20 cellular contexts compared by ENCODE assay signal in the genomic region with DNA sequence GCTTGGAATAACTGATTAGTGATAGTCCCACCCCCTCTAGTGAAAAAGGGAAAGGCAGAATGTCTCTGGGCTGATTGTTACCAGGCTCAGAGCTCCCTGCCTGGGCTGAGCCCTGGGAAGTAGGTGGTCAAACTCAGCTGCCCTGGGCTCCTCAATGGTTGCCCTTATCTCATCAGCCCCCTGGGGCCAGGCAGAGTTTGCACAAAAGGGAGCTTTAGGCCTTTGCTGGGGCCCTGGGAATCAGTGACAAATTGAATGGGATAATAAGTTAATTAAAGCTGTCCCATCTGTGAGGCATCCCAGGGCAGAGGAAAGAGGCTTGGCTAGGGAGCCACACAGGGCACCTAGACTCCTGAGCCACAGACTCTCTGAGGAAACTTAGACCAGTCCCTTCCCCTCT.
"Had no signal": no experiment of that assay in that cellular context is flagged by ENCODE, and none has a peak within 500 bp of the region (broad histone marks: within the 10 kb centered on the region; RNA-seq: fewer than 3 reads in every experiment).

No MANE protein-coding gene starts in this region.

- ATAC-seq: gastrocnemius medialis; heart right ventricle; naive thymus-derived CD4-positive, alpha-beta T cell; right lobe of liver; stimulated activated effector memory CD8-positive, alpha-beta T cell treated with anti-CD3 and anti-CD28 coated beads, Interleukin-12 subunit alpha, Interleukin-12 subunit beta, amount 100 ng/mL, for 72 hours; stimulated activated naive CD8-positive, alpha-beta T cell treated with anti-CD3 and anti-CD28 coated beads, Interleukin-15, Interleukin-2, amounts not matched to agents 100 U/mL and 50 U/mL, for 24 hours had no signal

- H3K9ac ChIP-seq: parathyroid adenoma had no signal

- H3K9me3 Mint-ChIP-seq: naive thymus-derived CD4-positive, alpha-beta T cell; neural crest cell; stimulated activated effector memory CD8-positive, alpha-beta T cell treated with anti-CD3 and anti-CD28 coated beads, Interleukin-12 subunit alpha, Interleukin-12 subunit beta, amount 100 ng/mL, for 72 hours; type B pancreatic cell had no signal

- H3K9me3 ChIP-seq: esophagus muscularis mucosa, gastrocnemius medialis, heart right ventricle, prostate gland, right lobe of liver, suprapubic skin, thyroid gland had no signal

- H3K4me1 Mint-ChIP-seq: stimulated activated effector memory CD8-positive, alpha-beta T cell treated with anti-CD3 and anti-CD28 coated beads, Interleukin-12 subunit alpha, Interleukin-12 subunit beta, amount 100 ng/mL, for 72 hours had no signal

- H3K4me1 ChIP-seq: gastrocnemius medialis, prostate gland, right lobe of liver, suprapubic skin, thyroid gland had no signal

- H3K79me2 ChIP-seq: parathyroid adenoma had no signal

- H3K27me3 ChIP-seq: esophagus muscularis mucosa, gastrocnemius medialis, right lobe of liver, suprapubic skin, thyroid gland had no signal

- H3K27ac Mint-ChIP-seq: naive thymus-derived CD4-positive, alpha-beta T cell; stimulated activated effector memory CD8-positive, alpha-beta T cell treated with anti-CD3 and anti-CD28 coated beads, Interleukin-12 subunit alpha, Interleukin-12 subunit beta, amount 100 ng/mL, for 72 hours; type B pancreatic cell had no signal

- H3K4me3 Mint-ChIP-seq: naive thymus-derived CD4-positive, alpha-beta T cell; neural crest cell; stimulated activated effector memory CD8-positive, alpha-beta T cell treated with anti-CD3 and anti-CD28 coated beads, Interleukin-12 subunit alpha, Interleukin-12 subunit beta, amount 100 ng/mL, for 72 hours; type B pancreatic cell had no signal

- H3K4me3 ChIP-seq: esophagus muscularis mucosa, gastrocnemius medialis, heart right ventricle, prostate gland, right lobe of liver, suprapubic skin, thyroid gland had no signal

- H2AFZ ChIP-seq: parathyroid adenoma had no signal

- H3K27me3 Mint-ChIP-seq: type B pancreatic cell had no signal

- DNase-seq: effector memory CD4-positive, alpha-beta T cell; gastrocnemius medialis; heart right ventricle; hypothalamus; kidney glomerular epithelial cell; naive thymus-derived CD4-positive, alpha-beta T cell; occipital lobe; right lobe of liver; stimulated activated CD4-positive, alpha-beta T cell treated with anti-CD3 and anti-CD28 coated beads, Interleukin-4, amount 100 ng/mL, for 1 hour; stimulated activated CD8-positive, alpha-beta memory T cell treated with anti-CD3 and anti-CD28 coated beads, Interleukin-4, amount 100 ng/mL, for 48 hours; stimulated activated naive CD8-positive, alpha-beta T cell treated with anti-CD3 and anti-CD28 coated beads, Interleukin-15, Interleukin-2, amounts not matched to agents 100 U/mL and 50 U/mL, for 24 hours; thyroid gland had no signal

- H3K36me3 Mint-ChIP-seq: naive thymus-derived CD4-positive, alpha-beta T cell; stimulated activated effector memory CD8-positive, alpha-beta T cell treated with anti-CD3 and anti-CD28 coated beads, Interleukin-12 subunit alpha, Interleukin-12 subunit beta, amount 100 ng/mL, for 72 hours; type B pancreatic cell had no signal

- H3K27ac ChIP-seq: epithelial cell of prostate, esophagus muscularis mucosa, gastrocnemius medialis, heart right ventricle, parathyroid adenoma, prostate gland, right lobe of liver, suprapubic skin, thyroid gland had no signal

- H3K36me3 ChIP-seq: esophagus muscularis mucosa, gastrocnemius medialis, heart right ventricle, prostate gland, right lobe of liver, suprapubic skin, thyroid gland had no signal
